Comparison of ENCODE assay signal across 2 cellular contexts in the genomic region with DNA sequence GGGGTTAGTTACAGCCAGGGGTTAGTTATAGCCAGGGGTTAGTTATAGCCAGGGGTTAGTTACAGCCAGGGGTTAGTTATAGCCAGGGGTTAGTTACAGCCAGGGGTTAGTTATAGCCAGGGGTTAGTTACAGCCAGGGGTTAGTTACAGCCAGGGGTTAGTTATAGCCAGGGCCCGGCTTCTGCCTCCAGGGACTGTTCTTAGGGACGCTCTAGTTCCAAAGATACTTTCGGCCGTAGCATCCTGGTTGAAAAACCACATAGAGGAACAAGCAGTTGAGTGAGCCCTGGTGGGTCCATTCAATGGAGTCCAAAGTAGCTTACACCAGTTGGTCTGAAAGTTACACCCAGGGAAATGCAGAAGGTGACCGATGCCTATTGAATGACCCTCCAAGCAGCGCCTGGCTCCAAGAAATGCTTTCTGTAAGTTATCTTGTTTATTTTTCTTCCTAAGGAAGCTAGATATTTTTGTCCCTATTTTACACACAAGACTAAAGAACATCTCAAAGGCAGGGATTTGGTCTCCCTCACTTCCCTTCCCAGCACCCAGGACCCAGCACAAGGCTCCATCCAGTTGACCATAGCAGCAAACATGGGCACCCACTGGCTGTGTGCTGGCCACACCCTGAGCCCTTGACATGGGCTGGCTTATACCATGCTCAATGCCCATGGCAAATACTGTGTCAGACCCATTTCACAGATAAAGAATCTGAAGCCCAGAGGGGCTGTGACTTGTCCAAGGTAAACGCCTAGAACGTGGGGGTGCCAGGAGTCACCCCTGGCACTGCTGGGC.
TF ChIP-seq lines count a peak whose summit lies in the region.

No MANE protein-coding gene starts in this region.

TF ChIP-seq in liver, 16 proteins besides CTCF, POLR2A, EP300 and RAD21:
- TF ChIP-seq SP1 (IDR thresholded peaks at IDR 0.05) (no peak), HNF4G (IDR thresholded peaks at IDR 0.05) (no peak), FOXA1 (IDR thresholded peaks at IDR 0.05) (no peak), NR2F2 (IDR thresholded peaks at IDR 0.05) (no peak), GABPA (IDR thresholded peaks at IDR 0.05 in 1 of 2, conservative IDR thresholded peaks at IDR 0.05 in 1 of 2) (no peak), HNF4A (conservative IDR thresholded peaks at IDR 0.05) (no peak), EGR1 (IDR thresholded peaks at IDR 0.05; ENCODE audit: low read depth in 2 of 2) (no peak), TAF1 (conservative IDR thresholded peaks at IDR 0.05) (no peak), FOXA2 (IDR thresholded peaks at IDR 0.05) (no peak)
- TF ChIP-seq, protein P1, sequence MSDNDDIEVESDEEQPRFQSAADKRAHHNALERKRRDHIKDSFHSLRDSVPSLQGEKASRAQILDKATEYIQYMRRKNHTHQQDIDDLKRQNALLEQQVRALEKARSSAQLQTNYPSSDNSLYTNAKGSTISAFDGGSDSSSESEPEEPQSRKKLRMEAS (IDR thresholded peaks at IDR 0.05) = no peak
- TF ChIP-seq, protein P2, sequence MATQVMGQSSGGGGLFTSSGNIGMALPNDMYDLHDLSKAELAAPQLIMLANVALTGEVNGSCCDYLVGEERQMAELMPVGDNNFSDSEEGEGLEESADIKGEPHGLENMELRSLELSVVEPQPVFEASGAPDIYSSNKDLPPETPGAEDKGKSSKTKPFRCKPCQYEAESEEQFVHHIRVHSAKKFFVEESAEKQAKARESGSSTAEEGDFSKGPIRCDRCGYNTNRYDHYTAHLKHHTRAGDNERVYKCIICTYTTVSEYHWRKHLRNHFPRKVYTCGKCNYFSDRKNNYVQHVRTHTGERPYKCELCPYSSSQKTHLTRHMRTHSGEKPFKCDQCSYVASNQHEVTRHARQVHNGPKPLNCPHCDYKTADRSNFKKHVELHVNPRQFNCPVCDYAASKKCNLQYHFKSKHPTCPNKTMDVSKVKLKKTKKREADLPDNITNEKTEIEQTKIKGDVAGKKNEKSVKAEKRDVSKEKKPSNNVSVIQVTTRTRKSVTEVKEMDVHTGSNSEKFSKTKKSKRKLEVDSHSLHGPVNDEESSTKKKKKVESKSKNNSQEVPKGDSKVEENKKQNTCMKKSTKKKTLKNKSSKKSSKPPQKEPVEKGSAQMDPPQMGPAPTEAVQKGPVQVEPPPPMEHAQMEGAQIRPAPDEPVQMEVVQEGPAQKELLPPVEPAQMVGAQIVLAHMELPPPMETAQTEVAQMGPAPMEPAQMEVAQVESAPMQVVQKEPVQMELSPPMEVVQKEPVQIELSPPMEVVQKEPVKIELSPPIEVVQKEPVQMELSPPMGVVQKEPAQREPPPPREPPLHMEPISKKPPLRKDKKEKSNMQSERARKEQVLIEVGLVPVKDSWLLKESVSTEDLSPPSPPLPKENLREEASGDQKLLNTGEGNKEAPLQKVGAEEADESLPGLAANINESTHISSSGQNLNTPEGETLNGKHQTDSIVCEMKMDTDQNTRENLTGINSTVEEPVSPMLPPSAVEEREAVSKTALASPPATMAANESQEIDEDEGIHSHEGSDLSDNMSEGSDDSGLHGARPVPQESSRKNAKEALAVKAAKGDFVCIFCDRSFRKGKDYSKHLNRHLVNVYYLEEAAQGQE (IDR thresholded peaks at IDR 0.05) = no peak
TF ChIP-seq in liver: peak in this region for 0.

TF ChIP-seq in HepG2, 621 proteins besides CTCF, POLR2A, EP300 and RAD21:
- TF ChIP-seq PRPF4 (IDR thresholded peaks at IDR 0.05; ENCODE audit: low read depth, low read length, poor library complexity, severe bottlenecking) = no peak
- no peak for TF ChIP-seq ZNF253 (CRISPR knock-in tag; IDR thresholded peaks at IDR 0.05; ENCODE audit: borderline replicate concordance)
- no peak for TF ChIP-seq PCBP2 (optimal IDR thresholded peaks at IDR 0.05; ENCODE audit: low read depth, low read length, poor library complexity, severe bottlenecking)
- no peak for TF ChIP-seq ZNF816 (CRISPR knock-in tag; IDR thresholded peaks at IDR 0.05; ENCODE audit: borderline replicate concordance)
